In the genomic region with DNA sequence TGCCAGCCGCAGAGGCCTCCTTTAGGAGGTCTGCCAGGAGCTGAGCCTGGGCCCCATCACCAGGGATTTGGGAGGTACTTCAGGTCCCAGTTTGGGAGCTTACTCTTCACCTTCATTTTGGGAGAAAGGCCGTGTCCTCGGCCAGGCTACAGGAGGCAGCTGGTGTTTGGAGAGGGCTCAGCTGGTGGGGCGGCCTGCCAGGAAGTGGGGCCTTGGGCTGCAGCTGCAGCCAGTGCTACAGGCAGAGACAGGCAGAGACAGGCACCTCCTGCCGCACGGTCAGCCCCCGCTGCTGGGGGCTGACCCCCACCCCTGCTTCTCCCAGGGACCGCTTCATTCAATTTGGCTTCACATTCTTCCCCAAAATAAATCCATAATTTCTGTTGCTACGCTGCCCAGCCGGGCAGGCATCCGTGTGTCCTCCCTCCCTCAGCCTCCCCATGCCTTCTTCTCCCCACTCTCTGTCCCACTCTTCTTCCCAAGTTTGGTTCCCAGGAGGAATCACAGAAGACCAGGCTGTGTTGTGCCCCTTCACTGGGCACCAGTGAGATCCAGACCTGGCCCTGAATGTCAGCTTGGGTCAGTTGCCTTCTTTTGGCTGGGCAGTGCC, we compare ENCODE assay signal across 18 cellular contexts. TPM values are rescaled to one million over a fixed set of nuclear protein-coding genes. Genes with fewer than 3 reads are reported as not detected.
DNase-seq lines count a peak whose midpoint lies in the region; ATAC-seq, FAIRE-seq and TF ChIP-seq lines count a peak whose summit lies in the region.
"Had no signal": no experiment of that assay in that cellular context is flagged by ENCODE, and none has a peak within 500 bp of the region (broad histone marks: within the 10 kb centered on the region; RNA-seq: fewer than 3 reads in every experiment).

No MANE protein-coding gene starts in this region.

- no peaks in the 10 kb centered on the region for H3K36me3 ChIP-seq in hepatocyte (replicated peaks; ENCODE audit: insufficient read depth, low read depth)
- H3K36me3 ChIP-seq: esophagus squamous epithelium, thoracic aorta had no signal

- no peak overlapping the region for H3K4me2 ChIP-seq in hepatocyte

- CTCF ChIA-PET in RWPE1 (lab: Yijun Ruan, JAX) = interaction anchor here (0.7 to 2.4 kb wide), 2 partner anchors 13 to 99 kb away, joined by 3 to 14 read pairs; no protein-coding TSS in a partner anchor

- H3K4me3 Mint-ChIP-seq in activated naive CD8-positive, alpha-beta T cell treated with anti-CD3 and anti-CD28 coated beads, Interleukin-2, amount 50 U/mL, for 24 hours = no peak overlapping the region
- H3K4me3 Mint-ChIP-seq in T-helper 2 cell treated with Interferon-gamma antibody and Interleukin-4, amounts not matched to agents 5 μg/mL and 100 μg/mL, for 36 hours = no peak overlapping the region
- H3K4me3 Mint-ChIP-seq in CD14-positive monocyte = no peak overlapping the region
- H3K4me3 Mint-ChIP-seq: activated B cell treated with CpG ODN at 0.5 μM for 24 hours; CD4-positive, CD25-positive, alpha-beta regulatory T cell; T-cell had no signal

- H3K9me3 ChIP-seq in hepatocyte (ENCODE audit: low read depth) = no peaks in the 10 kb centered on the region
- H3K9me3 ChIP-seq: esophagus squamous epithelium, thoracic aorta had no signal

- intact Hi-C loops in posterior cingulate gyrus (cut with DNase I) = no loop called here
- intact Hi-C loops in CD14-positive monocyte (cut with micrococcal nuclease) = no loop called here

- no peaks in the 10 kb centered on the region for H3K79me2 ChIP-seq in hepatocyte

- peak; percentile 20 for FAIRE-seq in HTR-8/SVneo (lab: Jason Lieb, UNC)

- H3K27me3 ChIP-seq in hepatocyte = peaks cover 7% of the 10 kb centered on the region

- DNase-seq in HTR-8/SVneo (ENCODE audit: insufficient read length, low spot score) (no peak), RWPE1 (ENCODE audit: low spot score) (no peak), hepatocyte (ENCODE audit: low spot score) (peak; percentile 10), posterior cingulate gyrus (peak; percentile 85 to 99 (median 91)), activated T-cell treated with anti-CD3 and anti-CD28 coated beads for 4 hours (no peak), CD14-positive monocyte (ENCODE audit: low spot score) (no peak)
- no peak for DNase-seq in activated naive CD8-positive, alpha-beta T cell treated with anti-CD3 and anti-CD28 coated beads, Interleukin-2, amount 50 U/mL, for 24 hours
- no peak for DNase-seq in T-helper 2 cell treated with Interferon-gamma antibody and Interleukin-4, amounts not matched to agents 5 μg/mL and 100 μg/mL, for 36 hours (ENCODE audit: low spot score)
- DNase-seq: activated B cell treated with CpG ODN at 0.5 μM for 24 hours; activated CD8-positive, alpha-beta memory T cell treated with anti-CD3 and anti-CD28 coated beads for 24 hours; CD4-positive, CD25-positive, alpha-beta regulatory T cell; dermis blood vessel endothelial cell; esophagus squamous epithelium; NCI-H146; NCI-H69; T-cell had no signal

- 81% methylated on average over 10 of the region's 11 CpGs for WGBS in hepatocyte (ENCODE audit: low lambda C conversion rate, missing lambda C conversion rate)

- H3K4me1 Mint-ChIP-seq in activated naive CD8-positive, alpha-beta T cell treated with anti-CD3 and anti-CD28 coated beads, Interleukin-2, amount 50 U/mL, for 24 hours = peaks cover 8% of the 10 kb centered on the region
- no peaks in the 10 kb centered on the region for H3K4me1 Mint-ChIP-seq in T-helper 2 cell treated with Interferon-gamma antibody and Interleukin-4, amounts not matched to agents 5 μg/mL and 100 μg/mL, for 36 hours (ENCODE audit: low read depth)
- peaks cover 5% of the 10 kb centered on the region for H3K4me1 Mint-ChIP-seq in CD14-positive monocyte

- H3K27ac Mint-ChIP-seq in activated naive CD8-positive, alpha-beta T cell treated with anti-CD3 and anti-CD28 coated beads, Interleukin-2, amount 50 U/mL, for 24 hours = no peak overlapping the region
- no peak overlapping the region for H3K27ac Mint-ChIP-seq in T-helper 2 cell treated with Interferon-gamma antibody and Interleukin-4, amounts not matched to agents 5 μg/mL and 100 μg/mL, for 36 hours
- no peak overlapping the region for H3K27ac Mint-ChIP-seq in CD14-positive monocyte
- H3K27ac Mint-ChIP-seq: activated B cell treated with CpG ODN at 0.5 μM for 24 hours, T-cell had no signal

- no peaks in the 10 kb centered on the region for H4K20me1 ChIP-seq in hepatocyte (ENCODE audit: insufficient read depth, poor library complexity, severe bottlenecking)

- peaks cover 5% of the 10 kb centered on the region for H3K27me3 Mint-ChIP-seq in activated naive CD8-positive, alpha-beta T cell treated with anti-CD3 and anti-CD28 coated beads, Interleukin-2, amount 50 U/mL, for 24 hours
- H3K27me3 Mint-ChIP-seq in T-helper 2 cell treated with Interferon-gamma antibody and Interleukin-4, amounts not matched to agents 5 μg/mL and 100 μg/mL, for 36 hours (ENCODE audit: low read depth) = peaks cover 10% of the 10 kb centered on the region
- H3K27me3 Mint-ChIP-seq in CD14-positive monocyte (ENCODE audit: low read depth in 3 of 3) = peaks cover 13 to 17% (median 16%) of the 10 kb centered on the region in 3 donors

- no peaks in the 10 kb centered on the region for H3K36me3 Mint-ChIP-seq in activated naive CD8-positive, alpha-beta T cell treated with anti-CD3 and anti-CD28 coated beads, Interleukin-2, amount 50 U/mL, for 24 hours (ENCODE audit: low read depth)
- no peaks in the 10 kb centered on the region for H3K36me3 Mint-ChIP-seq in T-helper 2 cell treated with Interferon-gamma antibody and Interleukin-4, amounts not matched to agents 5 μg/mL and 100 μg/mL, for 36 hours (ENCODE audit: low read depth)
- H3K36me3 Mint-ChIP-seq in CD14-positive monocyte = peaks cover 0 to 2% of the 10 kb centered on the region in 2 donors
- H3K36me3 Mint-ChIP-seq: CD4-positive, CD25-positive, alpha-beta regulatory T cell; T-cell had no signal

- H3K27ac ChIP-seq in RWPE1 (peak overlapping the region; percentile 41), hepatocyte (no peak overlapping the region)
- H3K27ac ChIP-seq: esophagus squamous epithelium, thoracic aorta had no signal

- POLR2A ChIA-PET in RWPE1 (lab: Yijun Ruan, JAX; ENCODE audit: low non-redundant PET) = no interaction called here

- H3K4me3 ChIP-seq in hepatocyte = no peak overlapping the region
- H3K4me3 ChIP-seq: esophagus squamous epithelium, thoracic aorta had no signal

- ATAC-seq in activated naive CD8-positive, alpha-beta T cell treated with anti-CD3 and anti-CD28 coated beads, Interleukin-2, amount 50 U/mL, for 24 hours = no peak
- ATAC-seq: Panc1, T-cell had no signal

- no peaks in the 10 kb centered on the region for H3K4me1 ChIP-seq in hepatocyte (ENCODE audit: insufficient read depth)

- no peaks in the 10 kb centered on the region for H3K9me3 Mint-ChIP-seq in activated naive CD8-positive, alpha-beta T cell treated with anti-CD3 and anti-CD28 coated beads, Interleukin-2, amount 50 U/mL, for 24 hours
- no peaks in the 10 kb centered on the region for H3K9me3 Mint-ChIP-seq in T-helper 2 cell treated with Interferon-gamma antibody and Interleukin-4, amounts not matched to agents 5 μg/mL and 100 μg/mL, for 36 hours
- peaks cover 0 to 2% (median 0%) of the 10 kb centered on the region in 7 donors for H3K9me3 Mint-ChIP-seq in CD14-positive monocyte
- H3K9me3 Mint-ChIP-seq: activated B cell treated with CpG ODN at 0.5 μM for 24 hours, T-cell had no signal

- no peaks in the 10 kb centered on the region for H3K9me2 ChIP-seq in hepatocyte (replicated peaks; ENCODE audit: insufficient read depth)

- TF ChIP-seq CTCF in RWPE1 (conservative IDR thresholded peaks at IDR 0.05; ENCODE audit: low read depth) = no peak
- TF ChIP-seq CTCF in hepatocyte (IDR thresholded peaks at IDR 0.05; ENCODE audit: poor library complexity) = no peak
- no peak for TF ChIP-seq CTCF in CD14-positive monocyte (IDR thresholded peaks at IDR 0.05)

- H2AFZ ChIP-seq in hepatocyte = no peak overlapping the region

RNA-seq across cellular contexts. Expression of a gene that starts 6.1 kb away (rescaled TPM):
- 0.27 TPM in 1 of 2 replicates, not detected in the other for total RNA-seq in hepatocyte
- polyA plus RNA-seq in hepatocyte (0.21 and 0.30 TPM in 2 replicates), CD14-positive monocyte (not detected)
- total RNA-seq: activated B cell treated with CpG ODN at 0.5 μM for 24 hours; CD4-positive, CD25-positive, alpha-beta regulatory T cell; T-cell; thoracic aorta had no signal
- polyA plus RNA-seq: CD4-positive, CD25-positive, alpha-beta regulatory T cell had no signal

RNA-seq across cellular contexts. Expression of a gene that starts 23.5 kb away (rescaled TPM):
- total RNA-seq in hepatocyte = 12.0 and 14.6 TPM in 2 replicates
- polyA plus RNA-seq in hepatocyte = 12.4 and 18.0 TPM in 2 replicates
- not detected for polyA plus RNA-seq in CD14-positive monocyte

RNA-seq across cellular contexts. Expression of a gene that starts 50.3 kb away (rescaled TPM):
- total RNA-seq in hepatocyte = 61.2 and 86.2 TPM in 2 replicates
- polyA plus RNA-seq in hepatocyte (26.6 and 26.7 TPM in 2 replicates), CD14-positive monocyte (10 to 100 TPM in 1 of 2 donors, 1 to 10 TPM in 1; 7.1 to 14.2 TPM)

RNA-seq across cellular contexts. Expression of a gene that starts 50.7 kb away (rescaled TPM):
- 8.3 and 13.8 TPM in 2 replicates for total RNA-seq in hepatocyte
- polyA plus RNA-seq in hepatocyte = 29.9 and 31.9 TPM in 2 replicates
- 1 to 10 TPM; 1.4 to 2.0 TPM for polyA plus RNA-seq in CD14-positive monocyte

Comparison
In these comparisons a context has a peak if more than half of its experiments do, and no peak if none do; other contexts are left out.
1. DNase-seq: peak in hepatocyte (single experiment) and posterior cingulate gyrus (10 of 10); none in HTR-8/SVneo (single experiment), RWPE1 (single experiment), activated naive CD8-positive, alpha-beta T cell treated with anti-CD3 and anti-CD28 coated beads, Interleukin-2, amount 50 U/mL, for 24 hours (single experiment), T-helper 2 cell treated with Interferon-gamma antibody and Interleukin-4, amounts not matched to agents 5 μg/mL and 100 μg/mL, for 36 hours (single experiment), activated T-cell treated with anti-CD3 and anti-CD28 coated beads for 4 hours (single experiment) and CD14-positive monocyte (single experiment).
2. RNA of a gene that starts 23.5 kb away (polyA plus RNA-seq): 12.4 to 18.0 TPM in hepatocyte; not detected in CD14-positive monocyte; every median in the first group is over 10 times any median in the second.